Comparison of ENCODE assay signal across 23 cellular contexts in genomic region chr11:78541537-78541936, GRCh38.
"Had no signal": no experiment of that assay in that cellular context is flagged by ENCODE, and none has a peak within 500 bp of the region (broad histone marks: within the 10 kb centered on the region; RNA-seq: fewer than 3 reads in every experiment).

No MANE protein-coding gene starts in this region.

- H3K4me3 Mint-ChIP-seq: activated naive CD4-positive, alpha-beta T cell treated with anti-CD3 and anti-CD28 coated beads, Interleukin-2, amount 10 ng/mL, durations not matched to agents 7 days and 5 days; activated naive CD8-positive, alpha-beta T cell treated with anti-CD3 and anti-CD28 coated beads, Interleukin-2, amount 50 U/mL, for 24 hours; endodermal cell; nephron; stimulated activated naive CD8-positive, alpha-beta T cell treated with anti-CD3 and anti-CD28 coated beads, Interleukin-15, Interleukin-2, amounts not matched to agents 100 ng/mL and 50 ng/mL, for 24 hours had no signal

- H3K9me3 ChIP-seq: colonic mucosa, left lung, suprapubic skin, vagina had no signal

- H2AFZ ChIP-seq: parathyroid adenoma had no signal

- H3K9me3 Mint-ChIP-seq: activated naive CD8-positive, alpha-beta T cell treated with anti-CD3 and anti-CD28 coated beads, Interleukin-2, amount 50 U/mL, for 24 hours; endodermal cell; nephron; stimulated activated naive CD8-positive, alpha-beta T cell treated with anti-CD3 and anti-CD28 coated beads, Interleukin-15, Interleukin-2, amounts not matched to agents 100 ng/mL and 50 ng/mL, for 24 hours had no signal

- DNase-seq: activated CD4-positive, alpha-beta T cell treated with anti-CD3 and anti-CD28 coated beads for 1 hour; activated CD8-positive, alpha-beta memory T cell treated with anti-CD3 and anti-CD28 coated beads for 24 hours; activated CD8-positive, alpha-beta memory T cell treated with anti-CD3 and anti-CD28 coated beads, Interleukin-2, amount 50 U/mL, for 48 hours; activated effector memory CD4-positive, alpha-beta T cell treated with Interleukin-2 at 50 U/mL for 16 hours; activated naive CD4-positive, alpha-beta T cell treated with anti-CD3 and anti-CD28 coated beads, Interleukin-2, amount 10 ng/mL, durations not matched to agents 7 days and 5 days; activated naive CD8-positive, alpha-beta T cell treated with anti-CD3 and anti-CD28 coated beads, Interleukin-2, amount 50 U/mL, for 24 hours; activated T-cell treated with anti-CD3 and anti-CD28 coated beads, Interleukin-2, amount 50 U/mL, for 48 hours; anterior cingulate cortex; brain microvascular endothelial cell; central memory CD4-positive, alpha-beta T cell; colonic mucosa; endodermal cell; foreskin melanocyte; left lung; midbrain; stimulated activated CD8-positive, alpha-beta memory T cell treated with anti-CD3 and anti-CD28 coated beads, Interleukin-4, amount 100 ng/mL, for 48 hours; trophoblast cell; WERI-Rb-1 had no signal

- H3K4me3 ChIP-seq: colonic mucosa, left lung, suprapubic skin, vagina had no signal

- H3K27me3 ChIP-seq: brain microvascular endothelial cell, colonic mucosa, left lung, suprapubic skin, vagina had no signal

- H3K27ac ChIP-seq: brain microvascular endothelial cell, colonic mucosa, left lung, parathyroid adenoma, suprapubic skin, vagina, WERI-Rb-1 had no signal

- H3K4me1 ChIP-seq: colonic mucosa, parathyroid adenoma, suprapubic skin, vagina had no signal

- H3K36me3 ChIP-seq: brain microvascular endothelial cell, colonic mucosa, left lung, suprapubic skin, vagina had no signal

- H3K79me2 ChIP-seq: parathyroid adenoma had no signal

- H3K4me1 Mint-ChIP-seq: endodermal cell had no signal

- H3K27ac Mint-ChIP-seq: activated naive CD4-positive, alpha-beta T cell treated with anti-CD3 and anti-CD28 coated beads, Interleukin-2, amount 10 ng/mL, durations not matched to agents 7 days and 5 days; activated naive CD8-positive, alpha-beta T cell treated with anti-CD3 and anti-CD28 coated beads, Interleukin-2, amount 50 U/mL, for 24 hours; endodermal cell; nephron had no signal

- H3K27me3 Mint-ChIP-seq: activated naive CD4-positive, alpha-beta T cell treated with anti-CD3 and anti-CD28 coated beads, Interleukin-2, amount 10 ng/mL, durations not matched to agents 7 days and 5 days; activated naive CD8-positive, alpha-beta T cell treated with anti-CD3 and anti-CD28 coated beads, Interleukin-2, amount 50 U/mL, for 24 hours; stimulated activated naive CD8-positive, alpha-beta T cell treated with anti-CD3 and anti-CD28 coated beads, Interleukin-15, Interleukin-2, amounts not matched to agents 100 ng/mL and 50 ng/mL, for 24 hours had no signal
